In the genomic region with DNA sequence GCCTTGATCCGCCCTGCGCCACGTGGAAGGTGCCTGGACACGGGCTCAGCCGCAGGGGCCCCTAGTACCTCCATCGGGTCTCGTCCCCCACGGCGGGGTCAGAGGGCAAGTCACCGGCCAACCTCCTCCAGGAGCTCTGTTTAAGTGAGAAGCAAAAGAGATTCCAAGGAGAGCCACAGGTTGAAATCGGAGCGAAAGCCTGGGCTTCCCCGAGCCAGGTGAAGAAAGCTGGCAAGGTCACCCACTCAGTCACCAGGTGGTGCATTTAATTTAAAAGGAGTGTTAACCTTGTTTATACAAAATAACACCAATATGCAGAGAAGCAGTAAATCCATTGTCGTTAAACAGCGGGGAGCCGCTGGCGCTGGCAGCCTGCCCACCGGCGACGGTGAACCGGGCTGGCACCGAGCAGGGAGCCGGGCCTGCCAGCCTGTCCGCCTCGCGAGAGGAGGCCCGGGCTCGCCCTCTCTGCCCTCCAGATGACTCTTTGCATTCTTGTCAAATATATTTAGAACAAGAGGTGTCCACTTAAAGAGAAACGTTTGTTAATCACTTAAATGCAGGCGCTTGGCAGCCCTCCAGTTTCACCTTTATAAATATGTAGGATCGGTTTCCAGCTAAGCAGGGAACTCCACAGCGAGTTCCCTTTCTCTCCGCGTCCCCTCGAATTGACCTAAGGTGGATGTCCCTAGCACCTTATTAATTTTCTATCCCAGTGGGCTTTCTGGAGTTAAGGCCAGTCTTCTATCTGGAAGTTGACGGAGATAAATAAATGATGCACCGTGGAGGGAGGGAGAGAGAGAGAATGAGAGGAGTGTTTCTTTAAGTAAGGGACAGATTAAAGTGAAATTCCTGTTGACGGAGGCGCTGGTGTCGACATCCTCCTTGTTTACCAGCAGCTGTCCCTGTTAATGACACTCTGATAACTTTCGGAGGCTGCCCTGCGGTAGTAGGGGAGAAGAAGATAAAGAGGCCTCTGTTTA, we compare ENCODE assay signal across 8 cellular contexts.
A peak's percentile ranks its signal among the peaks of the same experiment; 100 is the strongest.
DNase-seq lines count a peak whose midpoint lies in the region; ATAC-seq, FAIRE-seq and TF ChIP-seq lines count a peak whose summit lies in the region.

No MANE protein-coding gene starts in this region.

- H3K4me1 ChIP-seq in GM12878 (ENCODE audit: control insufficient read depth, insufficient read depth, low read length) (peaks cover 12% of the 10 kb centered on the region), skeletal muscle tissue (ENCODE audit: control insufficient read depth in 3 of 3, insufficient read depth in 3 of 3, low read length in 3 of 3) (peaks cover 6 to 11% (median 10%) of the 10 kb centered on the region in 3 donors)

- POLR2A ChIA-PET in GM12878 (lab: Charles Lee): interaction anchor here (2.0 kb wide), 1 partner anchor 10 kb away, joined by 8 read pairs; no protein-coding TSS in a partner anchor

- H3K9me3 ChIP-seq in GM12878 (replicated peaks; ENCODE audit: control insufficient read depth, insufficient read depth, low read length): peaks cover 8% of the 10 kb centered on the region
- H3K9me3 ChIP-seq in skeletal muscle tissue (ENCODE audit: control insufficient read depth in 3 of 3, low read length in 3 of 3): no peaks in the 10 kb centered on the region

- 60% methylated on average over 42 of the region's 42 CpGs for WGBS in GM12878 (ENCODE audit: insufficient coverage, insufficient replicate concordance, low lambda C conversion rate, missing lambda C conversion rate)

- CTCF ChIA-PET in GM12878 (lab: Yijun Ruan, JAX): interaction anchor here (0.6 kb wide), 1 partner anchor 30 kb away, joined by 3 read pairs; no protein-coding TSS in a partner anchor

- BruUV-seq in GM12878 (replicated peaks; lab: Mats Ljungman, UMichigan): no TSS peak

- no peak for TF ChIP-seq EP300 in GM12878 (IDR thresholded peaks at IDR 0.05; ENCODE audit: borderline replicate concordance in 1 of 2, control insufficient read depth in 1 of 2, low read depth in 2 of 2, low read length in 2 of 2)

- no peaks in the 10 kb centered on the region for H4K20me1 ChIP-seq in GM12878 (ENCODE audit: control insufficient read depth, insufficient read depth)

- SMC1A ChIA-PET in GM12878 (lab: Charles Lee; ENCODE audit: uncharacterized antibody, unreplicated experiment): interaction anchor here (0.6 to 1.7 kb wide), 6 partner anchors 10 to 274 kb away, joined by 3 to 5 read pairs (median 4); no protein-coding TSS in a partner anchor

- RAD21 ChIA-PET in GM12878 (lab: Charles Lee; ENCODE audit: unreplicated experiment): interaction anchor here (2.3 to 2.5 kb wide), 2 partner anchors 10 to 15 kb away, joined by 8 to 9 read pairs; no protein-coding TSS in a partner anchor

- ATAC-seq in GM12878: peak; percentile 25
- no peak for ATAC-seq in HG03135 (IDR thresholded peaks at IDR 0.05; ENCODE audit: unreplicated experiment)
- no peak for ATAC-seq in GM21423 (IDR thresholded peaks at IDR 0.05; ENCODE audit: unreplicated experiment)

- in situ Hi-C loops in GM12878 (cut with MboI): no loop called here

- H3K4me3 ChIP-seq in GM12878 (no peak overlapping the region), skeletal muscle tissue (ENCODE audit: low read length in 3 of 3) (peak overlapping the region; percentile 69 to 72 (median 71))

- H3K9ac ChIP-seq in GM12878 (ENCODE audit: control insufficient read depth, insufficient read depth, low read length) (no peak overlapping the region), skeletal muscle tissue (ENCODE audit: low read depth in 1 of 3, low read length in 3 of 3) (peak overlapping the region; percentile 64 to 79 (median 72))

- H3K27me3 ChIP-seq in GM12878 (replicated peaks in 1 of 2; ENCODE audit: control insufficient read depth in 2 of 2, insufficient read depth in 2 of 2, low read length in 1 of 2) (no peaks in the 10 kb centered on the region), skeletal muscle tissue (ENCODE audit: control insufficient read depth in 3 of 3, insufficient read depth in 3 of 3, low read length in 3 of 3) (no peaks in the 10 kb centered on the region)

- DNase-seq in DMS153 treated with DMSO at 0.1 percent for 48 hours (lab: John Stamatoyannopoulos, UW; ENCODE audit: unreplicated experiment) (peak; percentile 66), NCI-H1105 treated with DMSO at 0.1 percent for 48 hours (lab: John Stamatoyannopoulos, UW) (peak; percentile 89), GM12878 (ENCODE audit: low read depth, low spot score) (no peak), iPS-NIHi11 (ENCODE audit: low spot score) (peak; percentile 43), T-helper 9 cell (no peak)

- H3K4me2 ChIP-seq in GM12878 (ENCODE audit: control insufficient read depth, insufficient read depth): peak overlapping the region; percentile 11; the same call in 1 of the 2 replicates

- H3K36me3 ChIP-seq in GM12878 (ENCODE audit: control insufficient read depth in 2 of 2, insufficient read depth in 2 of 2, low read length in 1 of 2) (no peaks in the 10 kb centered on the region), skeletal muscle tissue (ENCODE audit: control insufficient read depth in 3 of 3, insufficient read depth in 3 of 3, low read length in 3 of 3) (no peaks in the 10 kb centered on the region)

- no peak for TF ChIP-seq CTCF in GM12878 (IDR thresholded peaks at IDR 0.05 in 2 of 3, conservative IDR thresholded peaks at IDR 0.05 in 1 of 3; ENCODE audit: control insufficient read depth in 2 of 3, extremely low read depth in 1 of 3, insufficient read depth in 1 of 3, low read depth in 3 of 3, low read length in 3 of 3)

- H3K79me2 ChIP-seq in GM12878 (ENCODE audit: control insufficient read depth, insufficient read depth, low read length): no peaks in the 10 kb centered on the region

- H3K27ac ChIP-seq in GM12878 (ENCODE audit: control insufficient read depth, insufficient read depth) (no peak overlapping the region), skeletal muscle tissue (ENCODE audit: low read depth, low read length) (peak overlapping the region; percentile 86)

- FAIRE-seq in GM12878 (lab: Jason Lieb, UNC): no peak

- intact Hi-C loops in GM12878 (cut with micrococcal nuclease; ENCODE audit: unreplicated experiment): no loop called here

- peak overlapping the region; percentile 2; the same call in 1 of the 2 replicates for H2AFZ ChIP-seq in GM12878 (ENCODE audit: control insufficient read depth, low read depth, low read length)

- no peak for TF ChIP-seq RAD21 in GM12878 (IDR thresholded peaks at IDR 0.05; ENCODE audit: insufficient read depth, low read depth, low read length)

- TF ChIP-seq POLR2A in GM12878 (IDR thresholded peaks at IDR 0.05; ENCODE audit: low read depth, low read length): no peak

TF ChIP-seq in GM12878, 131 proteins besides CTCF, POLR2A, EP300 and RAD21:
- TF ChIP-seq, protein P1, sequence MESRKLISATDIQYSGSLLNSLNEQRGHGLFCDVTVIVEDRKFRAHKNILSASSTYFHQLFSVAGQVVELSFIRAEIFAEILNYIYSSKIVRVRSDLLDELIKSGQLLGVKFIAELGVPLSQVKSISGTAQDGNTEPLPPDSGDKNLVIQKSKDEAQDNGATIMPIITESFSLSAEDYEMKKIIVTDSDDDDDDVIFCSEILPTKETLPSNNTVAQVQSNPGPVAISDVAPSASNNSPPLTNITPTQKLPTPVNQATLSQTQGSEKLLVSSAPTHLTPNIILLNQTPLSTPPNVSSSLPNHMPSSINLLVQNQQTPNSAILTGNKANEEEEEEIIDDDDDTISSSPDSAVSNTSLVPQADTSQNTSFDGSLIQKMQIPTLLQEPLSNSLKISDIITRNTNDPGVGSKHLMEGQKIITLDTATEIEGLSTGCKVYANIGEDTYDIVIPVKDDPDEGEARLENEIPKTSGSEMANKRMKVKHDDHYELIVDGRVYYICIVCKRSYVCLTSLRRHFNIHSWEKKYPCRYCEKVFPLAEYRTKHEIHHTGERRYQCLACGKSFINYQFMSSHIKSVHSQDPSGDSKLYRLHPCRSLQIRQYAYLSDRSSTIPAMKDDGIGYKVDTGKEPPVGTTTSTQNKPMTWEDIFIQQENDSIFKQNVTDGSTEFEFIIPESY (IDR thresholded peaks at IDR 0.05): peak; percentile 78
- TF ChIP-seq ZNF274 (IDR thresholded peaks at IDR 0.05; ENCODE audit: insufficient read depth, insufficient read length) (no peak), STAT3 (IDR thresholded peaks at IDR 0.05; ENCODE audit: low read depth, low read length) (no peak), IKZF1 (conservative IDR thresholded peaks at IDR 0.05) (peak; percentile 30; the same call in 1 of the 2 replicates), ESRRA (IDR thresholded peaks at IDR 0.05; ENCODE audit: low read length) (no peak)
- TF ChIP-seq, protein P2, sequence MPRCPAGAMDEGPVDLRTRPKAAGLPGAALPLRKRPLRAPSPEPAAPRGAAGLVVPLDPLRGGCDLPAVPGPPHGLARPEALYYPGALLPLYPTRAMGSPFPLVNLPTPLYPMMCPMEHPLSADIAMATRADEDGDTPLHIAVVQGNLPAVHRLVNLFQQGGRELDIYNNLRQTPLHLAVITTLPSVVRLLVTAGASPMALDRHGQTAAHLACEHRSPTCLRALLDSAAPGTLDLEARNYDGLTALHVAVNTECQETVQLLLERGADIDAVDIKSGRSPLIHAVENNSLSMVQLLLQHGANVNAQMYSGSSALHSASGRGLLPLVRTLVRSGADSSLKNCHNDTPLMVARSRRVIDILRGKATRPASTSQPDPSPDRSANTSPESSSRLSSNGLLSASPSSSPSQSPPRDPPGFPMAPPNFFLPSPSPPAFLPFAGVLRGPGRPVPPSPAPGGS (IDR thresholded peaks at IDR 0.05; ENCODE audit: borderline replicate concordance, insufficient read depth, low read depth, low read length, poor library complexity, severe bottlenecking): no peak

Comparison
In these comparisons a context has a peak if more than half of its experiments do, and no peak if none do; other contexts are left out.
1. DNase-seq: peak in DMS153 treated with DMSO at 0.1 percent for 48 hours (single experiment), NCI-H1105 treated with DMSO at 0.1 percent for 48 hours (single experiment) and iPS-NIHi11 (single experiment); none in GM12878 (single experiment) and T-helper 9 cell (single experiment).